16 cellular contexts compared by ENCODE assay signal in genomic region chr11:47388697-47389576, GRCh38. TPM values are rescaled to one million over a fixed set of nuclear protein-coding genes. Genes with fewer than 3 reads are reported as not detected.
DNase-seq lines count a peak whose midpoint lies in the region; FAIRE-seq and TF ChIP-seq lines count a peak whose summit lies in the region.
"Had no signal": no experiment of that assay in that cellular context is flagged by ENCODE, and none has a peak within 500 bp of the region (broad histone marks: within the 10 kb centered on the region; RNA-seq: fewer than 3 reads in every experiment).

No MANE protein-coding gene starts in this region.

- DNase-seq in cardiac septum (ENCODE audit: low spot score) (peak; percentile 90), left ventricle myocardium inferior (no peak), keratinocyte (ENCODE audit: low read depth, low spot score) (no peak), urothelium cell line (ENCODE audit: low spot score) (no peak), hypothalamus (lab: John Stamatoyannopoulos, UW) (no peak), NCI-H524 treated with DMSO at 0.1 percent for 48 hours (lab: John Stamatoyannopoulos, UW) (no peak)
- DNase-seq: activated T-cell treated with anti-CD3 and anti-CD28 coated beads for 4 hours; anterior cingulate cortex; effector memory CD4-positive, alpha-beta T cell; head of caudate nucleus; NCI-H1105 treated with DMSO at 0.1 percent for 48 hours; NCI-H510A had no signal

- H3K9me3 ChIP-seq in left ventricle myocardium inferior (replicated peaks) (no peaks in the 10 kb centered on the region), keratinocyte (ENCODE audit: control insufficient read depth, low read depth, low read length) (no peaks in the 10 kb centered on the region)
- H3K9me3 ChIP-seq: thoracic aorta had no signal

- no peaks in the 10 kb centered on the region for H3K36me3 ChIP-seq in left ventricle myocardium inferior
- H3K36me3 ChIP-seq in keratinocyte (ENCODE audit: control insufficient read depth in 2 of 2, extremely low read depth in 1 of 2, insufficient read depth in 2 of 2, low read length in 2 of 2): no peaks in the 10 kb centered on the region
- H3K36me3 ChIP-seq: thoracic aorta had no signal

- peak overlapping the region; percentile 94 for H2AFZ ChIP-seq in keratinocyte (ENCODE audit: control insufficient read depth, low read length)

- no peak for TF ChIP-seq CTCF in left ventricle myocardium inferior (IDR thresholded peaks at IDR 0.05; ENCODE audit: borderline replicate concordance)
- no peak for TF ChIP-seq CTCF in keratinocyte (optimal IDR thresholded peaks at IDR 0.05 in 1 of 3, IDR thresholded peaks at IDR 0.05 in 1 of 3, conservative IDR thresholded peaks at IDR 0.05 in 1 of 3; ENCODE audit: extremely low read depth in 1 of 3, insufficient read depth in 2 of 3, low read length in 3 of 3)

- dilution Hi-C loops in keratinocyte (cut with MboI; ENCODE audit: extremely low pct_ligation_motif_present, low sequenced_read_pairs): no loop called here

- H3K79me2 ChIP-seq in keratinocyte (ENCODE audit: control insufficient read depth, insufficient read depth, low read length): no peaks in the 10 kb centered on the region

- H3K9me1 ChIP-seq in keratinocyte (ENCODE audit: control insufficient read depth, extremely low read depth, insufficient read depth, low read length): no peaks in the 10 kb centered on the region

- no peaks in the 10 kb centered on the region for H4K20me1 ChIP-seq in keratinocyte (ENCODE audit: control insufficient read depth, extremely low read depth, insufficient read depth, low read length)

- peak; percentile 87 for FAIRE-seq in keratinocyte (lab: Jason Lieb, UNC)
- peak; percentile 20 for FAIRE-seq in urothelium cell line (lab: Jason Lieb, UNC)

- H3K4me2 ChIP-seq in keratinocyte (ENCODE audit: control insufficient read depth, extremely low read depth, insufficient read depth, low read depth, low read length): peak overlapping the region; percentile 53

- peak overlapping the region; percentile 9 for H3K9ac ChIP-seq in keratinocyte (ENCODE audit: control insufficient read depth, extremely low read depth, insufficient read depth, low read length)

- H3K27me3 ChIP-seq in left ventricle myocardium inferior (ENCODE audit: low read depth) (no peaks in the 10 kb centered on the region), keratinocyte (ENCODE audit: control insufficient read depth, extremely low read depth, insufficient read depth, low read length) (no peaks in the 10 kb centered on the region)

- H3K4me3 ChIP-seq in left ventricle myocardium inferior (no peak overlapping the region), keratinocyte (ENCODE audit: control insufficient read depth in 2 of 3, extremely low read depth in 1 of 3, insufficient read depth in 2 of 3, low read depth in 1 of 3, low read length in 3 of 3) (no peak overlapping the region)
- H3K4me3 ChIP-seq: thoracic aorta had no signal

- intact Hi-C loops in cardiac septum (cut with DNase I) (no loop called here), left ventricle myocardium inferior (cut with micrococcal nuclease) (loop anchor here (10.0 kb wide), 1 partner anchor 56 kb away; the partner anchor contains the start of gene RAPSN)

- H3K4me1 ChIP-seq in left ventricle myocardium inferior (peaks cover 9% of the 10 kb centered on the region), keratinocyte (ENCODE audit: control insufficient read depth, extremely low read depth, insufficient read depth, low read length) (peaks cover 12% of the 10 kb centered on the region)

- H3K27ac ChIP-seq in left ventricle myocardium inferior (replicated peaks) (no peak overlapping the region), keratinocyte (ENCODE audit: control insufficient read depth, insufficient read depth, low read length) (no peak overlapping the region)

RNA-seq across cellular contexts. Expression of gene SPI1, which starts 10.6 kb away (rescaled TPM):
- total RNA-seq in cardiac septum (12.0 TPM), left ventricle myocardium inferior (8.3 TPM)
- not detected in 3 replicates for polyA plus RNA-seq in keratinocyte
- polyA plus RNA-seq in keratinocyte (2011; ENCODE audit: low read depth): not detected
- not detected in 2 replicates for polyA plus RNA-seq in keratinocyte (2011; cell fraction: cytosol; rRNA removed)
- polyA plus RNA-seq in keratinocyte (2011; cell fraction: nucleus; rRNA removed): not detected in 2 replicates
- polyA plus RNA-seq in keratinocyte (2012; ENCODE audit: low replicate concordance): not detected in 2 replicates
- 0.13 TPM in 1 of 3 replicates, not detected in the others for polyA minus RNA-seq in keratinocyte
- not detected for polyA minus RNA-seq in keratinocyte (2011; cell fraction: cytosol; rRNA and poly(A)+ RNA removed)
- not detected in 2 replicates for polyA minus RNA-seq in keratinocyte (2011; cell fraction: nucleus; rRNA and poly(A)+ RNA removed)
- total RNA-seq: mesothelial cell of epicardium, renal cortical epithelial cell had no signal
- polyA plus RNA-seq: AG04450 had no signal

RNA-seq across cellular contexts. Expression of gene SLC39A13, which starts 19.5 kb away (rescaled TPM):
- 72.2 TPM for total RNA-seq in cardiac septum
- total RNA-seq in left ventricle myocardium inferior: 36.5 TPM
- polyA plus RNA-seq in keratinocyte: 35.3 to 62.3 TPM (median 59.9 TPM) in 3 replicates
- polyA plus RNA-seq in keratinocyte (2011; ENCODE audit: low read depth): 8.1 TPM
- 24.9 and 51.2 TPM in 2 replicates for polyA plus RNA-seq in keratinocyte (2011; cell fraction: cytosol; rRNA removed)
- polyA plus RNA-seq in keratinocyte (2011; cell fraction: nucleus; rRNA removed): 163 and 223 TPM in 2 replicates
- polyA plus RNA-seq in keratinocyte (2012; ENCODE audit: low replicate concordance): 31.4 and 61.9 TPM in 2 replicates
- 24.6 to 50.4 TPM (median 25.7 TPM) in 3 replicates for polyA minus RNA-seq in keratinocyte
- 68.1 TPM for polyA minus RNA-seq in keratinocyte (2011; cell fraction: cytosol; rRNA and poly(A)+ RNA removed)
- 65.1 and 68.7 TPM in 2 replicates for polyA minus RNA-seq in keratinocyte (2011; cell fraction: nucleus; rRNA and poly(A)+ RNA removed)

RNA-seq across cellular contexts. Expression of gene MYBPC3, which starts 36.4 kb away (rescaled TPM):
- 1,860 TPM for total RNA-seq in cardiac septum
- total RNA-seq in left ventricle myocardium inferior: 2,538 TPM
- polyA plus RNA-seq in keratinocyte: not detected in 3 replicates
- polyA plus RNA-seq in keratinocyte (2011; ENCODE audit: low read depth): not detected
- not detected in 2 replicates for polyA plus RNA-seq in keratinocyte (2011; cell fraction: cytosol; rRNA removed)
- not detected in 2 replicates for polyA plus RNA-seq in keratinocyte (2011; cell fraction: nucleus; rRNA removed)
- not detected in 2 replicates for polyA plus RNA-seq in keratinocyte (2012; ENCODE audit: low replicate concordance)
- not detected in 3 replicates for polyA minus RNA-seq in keratinocyte
- polyA minus RNA-seq in keratinocyte (2011; cell fraction: cytosol; rRNA and poly(A)+ RNA removed): not detected
- not detected in 2 replicates for polyA minus RNA-seq in keratinocyte (2011; cell fraction: nucleus; rRNA and poly(A)+ RNA removed)
- total RNA-seq: mesothelial cell of epicardium, renal cortical epithelial cell, thoracic aorta had no signal
- polyA plus RNA-seq: AG04450 had no signal

RNA-seq across cellular contexts. Expression of gene PSMC3, which starts 37.3 kb away (rescaled TPM):
- total RNA-seq in cardiac septum (132 TPM), left ventricle myocardium inferior (146 TPM)
- 96.1 to 172 TPM (median 156 TPM) in 3 replicates for polyA plus RNA-seq in keratinocyte
- polyA plus RNA-seq in keratinocyte (2011; ENCODE audit: low read depth): 30.4 TPM
- 149 and 155 TPM in 2 replicates for polyA plus RNA-seq in keratinocyte (2011; cell fraction: cytosol; rRNA removed)
- polyA plus RNA-seq in keratinocyte (2011; cell fraction: nucleus; rRNA removed): 97.3 and 102 TPM in 2 replicates
- polyA plus RNA-seq in keratinocyte (2012; ENCODE audit: low replicate concordance): 56.4 and 229 TPM in 2 replicates
- 77.7 to 116 TPM (median 97.4 TPM) in 3 replicates for polyA minus RNA-seq in keratinocyte
- 70.0 TPM for polyA minus RNA-seq in keratinocyte (2011; cell fraction: cytosol; rRNA and poly(A)+ RNA removed)
- polyA minus RNA-seq in keratinocyte (2011; cell fraction: nucleus; rRNA and poly(A)+ RNA removed): 28.4 and 42.4 TPM in 2 replicates

RNA-seq across cellular contexts. Expression of gene RAPSN, which starts 60.0 kb away (rescaled TPM):
- total RNA-seq in cardiac septum (3.7 TPM), left ventricle myocardium inferior (2.2 TPM)
- 0.07 to 0.44 TPM (median 0.28 TPM) in 3 replicates for polyA plus RNA-seq in keratinocyte
- polyA plus RNA-seq in keratinocyte (2011; ENCODE audit: low read depth): 0.50 TPM
- 0.04 and 0.06 TPM in 2 replicates for polyA plus RNA-seq in keratinocyte (2011; cell fraction: cytosol; rRNA removed)
- polyA plus RNA-seq in keratinocyte (2011; cell fraction: nucleus; rRNA removed): 1.0 and 1.1 TPM in 2 replicates
- 0.32 and 0.49 TPM in 2 replicates for polyA plus RNA-seq in keratinocyte (2012; ENCODE audit: low replicate concordance)
- polyA minus RNA-seq in keratinocyte: 0.22 to 0.99 TPM in 2 of 3 replicates, not detected in the other
- polyA minus RNA-seq in keratinocyte (2011; cell fraction: cytosol; rRNA and poly(A)+ RNA removed): not detected
- 1.6 and 5.3 TPM in 2 replicates for polyA minus RNA-seq in keratinocyte (2011; cell fraction: nucleus; rRNA and poly(A)+ RNA removed)
- polyA plus RNA-seq: AG04450 had no signal
